Comparison of ENCODE assay signal across 11 cellular contexts in the genomic region with DNA sequence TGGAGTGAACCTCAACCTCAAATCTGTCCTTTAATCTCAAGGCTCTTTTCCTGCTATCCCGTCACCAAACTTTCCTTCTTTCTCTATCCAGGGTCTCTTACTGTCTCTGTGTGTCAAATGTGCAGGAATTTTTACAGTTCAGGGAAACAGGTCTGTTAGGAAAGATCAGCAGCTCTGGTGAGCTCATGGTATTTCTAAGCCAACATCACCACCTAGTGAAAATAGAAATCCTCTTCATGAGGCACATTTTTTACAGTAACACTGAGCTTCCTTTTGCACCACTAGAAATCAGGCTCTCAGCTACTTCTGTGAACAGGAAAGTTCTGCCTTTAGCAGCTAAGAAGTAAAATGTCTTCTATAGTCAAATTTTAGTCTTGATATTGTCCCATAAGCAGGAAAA.
DNase-seq lines count a peak whose midpoint lies in the region; ATAC-seq, FAIRE-seq and TF ChIP-seq lines count a peak whose summit lies in the region.
"Had no signal": no experiment of that assay in that cellular context is flagged by ENCODE, and none has a peak within 500 bp of the region (broad histone marks: within the 10 kb centered on the region; RNA-seq: fewer than 3 reads in every experiment).

No MANE protein-coding gene starts in this region.

- DNase-seq in ELF-1 (ENCODE audit: low read depth, low spot score) = peak; percentile 67
- DNase-seq in adipocyte (ENCODE audit: low read depth) = peak; percentile 5
- DNase-seq in brain microvascular endothelial cell = no peak
- DNase-seq in stimulated activated CD4-positive, alpha-beta T cell treated with anti-CD3 and anti-CD28 coated beads, Interleukin-4, amount 100 ng/mL, for 4 hours = no peak
- DNase-seq: immature natural killer cell, NCI-H1417 treated with DMSO at 0.1 percent for 48 hours had no signal

- H3K9me3 ChIP-seq in adipocyte (ENCODE audit: control insufficient read depth, low read length) = no peaks in the 10 kb centered on the region

- in situ Hi-C loops in brain microvascular endothelial cell (cut with HindIII; ENCODE audit: low pct_ligation_motif_present, low sequenced_read_pairs) = no loop called here

- H3K36me3 ChIP-seq in adipocyte (ENCODE audit: control insufficient read depth, insufficient read depth, low read length, severe bottlenecking) = no peaks in the 10 kb centered on the region
- no peaks in the 10 kb centered on the region for H3K36me3 ChIP-seq in brain microvascular endothelial cell (replicated peaks)

- 0 out of 2 replicates have a peak, but pooled peaks have one; percentile 7 for TF ChIP-seq RAD21 in Ishikawa (IDR thresholded peaks at IDR 0.05; ENCODE audit: low read depth)

- H3K4me3 ChIP-seq in adipocyte (ENCODE audit: low read length) (no peak overlapping the region), brain microvascular endothelial cell (ENCODE audit: low read depth, low read length) (no peak overlapping the region)

- no peak for TF ChIP-seq CTCF in brain microvascular endothelial cell (IDR thresholded peaks at IDR 0.05; ENCODE audit: low read depth, low read length, missing control alignments)

- no peak overlapping the region for H3K27ac ChIP-seq in brain microvascular endothelial cell

- no peaks in the 10 kb centered on the region for H3K4me1 ChIP-seq in adipocyte (ENCODE audit: control insufficient read depth, insufficient read depth, low read length)

- FAIRE-seq in islet of Langerhans (lab: Jason Lieb, UNC) = peak; percentile 43
- FAIRE-seq: bronchial epithelial cell had no signal

- no peak for ATAC-seq in HG02759 (IDR thresholded peaks at IDR 0.05; ENCODE audit: unreplicated experiment)
- ATAC-seq in HG03378 (IDR thresholded peaks at IDR 0.05; ENCODE audit: unreplicated experiment) = no peak

- TF ChIP-seq EP300 in Ishikawa (IDR thresholded peaks at IDR 0.05; ENCODE audit: borderline replicate concordance) = no peak

- H3K9ac ChIP-seq in adipocyte (ENCODE audit: low read length) = no peak overlapping the region

- peaks cover 34% of the 10 kb centered on the region for H3K27me3 ChIP-seq in adipocyte (replicated peaks; ENCODE audit: control insufficient read depth, insufficient read depth, low read length)
- no peaks in the 10 kb centered on the region for H3K27me3 ChIP-seq in brain microvascular endothelial cell (replicated peaks)

TF ChIP-seq in Ishikawa, 13 proteins besides CTCF, POLR2A, EP300 and RAD21:
- TF ChIP-seq, protein P1, sequence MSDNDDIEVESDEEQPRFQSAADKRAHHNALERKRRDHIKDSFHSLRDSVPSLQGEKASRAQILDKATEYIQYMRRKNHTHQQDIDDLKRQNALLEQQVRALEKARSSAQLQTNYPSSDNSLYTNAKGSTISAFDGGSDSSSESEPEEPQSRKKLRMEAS (IDR thresholded peaks at IDR 0.05) = no peak
- no peak for TF ChIP-seq CREB1 (IDR thresholded peaks at IDR 0.05; ENCODE audit: low read depth)
- no peak for TF ChIP-seq TCF12 (IDR thresholded peaks at IDR 0.05; ENCODE audit: low read depth)
- no peak for TF ChIP-seq ZBTB7A (IDR thresholded peaks at IDR 0.05; ENCODE audit: low read depth)
- TF ChIP-seq TEAD4 (IDR thresholded peaks at IDR 0.05) = no peak
- no peak for TF ChIP-seq CEBPB (IDR thresholded peaks at IDR 0.05)
- TF ChIP-seq YY1 (IDR thresholded peaks at IDR 0.05; ENCODE audit: low read depth) = no peak
- TF ChIP-seq TAF1 (IDR thresholded peaks at IDR 0.05; ENCODE audit: low read depth) = no peak
- no peak for TF ChIP-seq FOXM1 (IDR thresholded peaks at IDR 0.05; ENCODE audit: borderline replicate concordance, low read depth)
- TF ChIP-seq, protein P2, sequence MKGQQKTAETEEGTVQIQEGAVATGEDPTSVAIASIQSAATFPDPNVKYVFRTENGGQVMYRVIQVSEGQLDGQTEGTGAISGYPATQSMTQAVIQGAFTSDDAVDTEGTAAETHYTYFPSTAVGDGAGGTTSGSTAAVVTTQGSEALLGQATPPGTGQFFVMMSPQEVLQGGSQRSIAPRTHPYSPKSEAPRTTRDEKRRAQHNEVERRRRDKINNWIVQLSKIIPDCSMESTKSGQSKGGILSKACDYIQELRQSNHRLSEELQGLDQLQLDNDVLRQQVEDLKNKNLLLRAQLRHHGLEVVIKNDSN (IDR thresholded peaks at IDR 0.05) = no peak
- TF ChIP-seq, protein P3, sequence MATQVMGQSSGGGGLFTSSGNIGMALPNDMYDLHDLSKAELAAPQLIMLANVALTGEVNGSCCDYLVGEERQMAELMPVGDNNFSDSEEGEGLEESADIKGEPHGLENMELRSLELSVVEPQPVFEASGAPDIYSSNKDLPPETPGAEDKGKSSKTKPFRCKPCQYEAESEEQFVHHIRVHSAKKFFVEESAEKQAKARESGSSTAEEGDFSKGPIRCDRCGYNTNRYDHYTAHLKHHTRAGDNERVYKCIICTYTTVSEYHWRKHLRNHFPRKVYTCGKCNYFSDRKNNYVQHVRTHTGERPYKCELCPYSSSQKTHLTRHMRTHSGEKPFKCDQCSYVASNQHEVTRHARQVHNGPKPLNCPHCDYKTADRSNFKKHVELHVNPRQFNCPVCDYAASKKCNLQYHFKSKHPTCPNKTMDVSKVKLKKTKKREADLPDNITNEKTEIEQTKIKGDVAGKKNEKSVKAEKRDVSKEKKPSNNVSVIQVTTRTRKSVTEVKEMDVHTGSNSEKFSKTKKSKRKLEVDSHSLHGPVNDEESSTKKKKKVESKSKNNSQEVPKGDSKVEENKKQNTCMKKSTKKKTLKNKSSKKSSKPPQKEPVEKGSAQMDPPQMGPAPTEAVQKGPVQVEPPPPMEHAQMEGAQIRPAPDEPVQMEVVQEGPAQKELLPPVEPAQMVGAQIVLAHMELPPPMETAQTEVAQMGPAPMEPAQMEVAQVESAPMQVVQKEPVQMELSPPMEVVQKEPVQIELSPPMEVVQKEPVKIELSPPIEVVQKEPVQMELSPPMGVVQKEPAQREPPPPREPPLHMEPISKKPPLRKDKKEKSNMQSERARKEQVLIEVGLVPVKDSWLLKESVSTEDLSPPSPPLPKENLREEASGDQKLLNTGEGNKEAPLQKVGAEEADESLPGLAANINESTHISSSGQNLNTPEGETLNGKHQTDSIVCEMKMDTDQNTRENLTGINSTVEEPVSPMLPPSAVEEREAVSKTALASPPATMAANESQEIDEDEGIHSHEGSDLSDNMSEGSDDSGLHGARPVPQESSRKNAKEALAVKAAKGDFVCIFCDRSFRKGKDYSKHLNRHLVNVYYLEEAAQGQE (IDR thresholded peaks at IDR 0.05; ENCODE audit: low read depth) = no peak
- no peak for TF ChIP-seq NFIC (IDR thresholded peaks at IDR 0.05)
- no peak for TF ChIP-seq EGR1 (IDR thresholded peaks at IDR 0.05)

Comparison
In these comparisons a context has a peak if more than half of its experiments do, and no peak if none do; other contexts are left out.
1. DNase-seq: peak in ELF-1 (single experiment) and adipocyte (single experiment); none in brain microvascular endothelial cell (single experiment) and stimulated activated CD4-positive, alpha-beta T cell treated with anti-CD3 and anti-CD28 coated beads, Interleukin-4, amount 100 ng/mL, for 4 hours (0 of 2).